5 cellular contexts compared by ENCODE assay signal in genomic region chr3:88542916-88543315, GRCh38.
"Had no signal": no experiment of that assay in that cellular context is flagged by ENCODE, and none has a peak within 500 bp of the region (broad histone marks: within the 10 kb centered on the region; RNA-seq: fewer than 3 reads in every experiment).

No MANE protein-coding gene starts in this region.

- H3K36me3 ChIP-seq: HAP-1 had no signal

- H2AFZ ChIP-seq: GM23338 had no signal

- ATAC-seq: GM23338, HepG2 had no signal

- H3K4me3 ChIP-seq: GM23338, HAP-1 had no signal

- H3K4me2 ChIP-seq: GM23338 had no signal

- H3K27ac ChIP-seq: HL-60 had no signal

- DNase-seq: KBM-7 had no signal
